17 cellular contexts compared by ENCODE assay signal in genomic region chr12:39240573-39240972, GRCh38.
DNase-seq lines count a peak whose midpoint lies in the region; ATAC-seq and TF ChIP-seq lines count a peak whose summit lies in the region.
"Had no signal": no experiment of that assay in that cellular context is flagged by ENCODE, and none has a peak within 500 bp of the region (broad histone marks: within the 10 kb centered on the region; RNA-seq: fewer than 3 reads in every experiment).

No MANE protein-coding gene starts in this region.

- H3K27ac Mint-ChIP-seq in naive thymus-derived CD4-positive, alpha-beta T cell = no peak overlapping the region
- H3K27ac Mint-ChIP-seq in activated T-helper 2 cell treated with anti-CD3 and anti-CD28 coated beads, Interferon-gamma antibody, Interleukin-2, Interleukin-4, amounts not matched to agents 10 μg/mL and 5 μg/mL and 100 μg/mL, durations not matched to agents 14 hours and 24 hours and 36 hours = no peak overlapping the region
- H3K27ac Mint-ChIP-seq: CD4-positive, CD25-positive, alpha-beta regulatory T cell had no signal

- no peak overlapping the region for H3K56ac ChIP-seq in mesendoderm (ENCODE audit: low read length)

- H3K79me2 ChIP-seq in mesendoderm (ENCODE audit: control insufficient read depth, insufficient read depth, low read length) (no peaks in the 10 kb centered on the region), smooth muscle cell (ENCODE audit: low read depth) (no peaks in the 10 kb centered on the region)

- no peaks in the 10 kb centered on the region for H3K9me3 ChIP-seq in smooth muscle cell (replicated peaks; ENCODE audit: low read depth)
- no peaks in the 10 kb centered on the region for H3K9me3 ChIP-seq in naive thymus-derived CD4-positive, alpha-beta T cell (ENCODE audit: control insufficient read depth in 2 of 3, low read length in 3 of 3)
- H3K9me3 ChIP-seq: SJCRH30 had no signal

- H3K79me1 ChIP-seq in mesendoderm (ENCODE audit: low read length) = no peaks in the 10 kb centered on the region

- no peak overlapping the region for H2BK120ac ChIP-seq in mesendoderm (ENCODE audit: low read depth, low read length)

- no peaks in the 10 kb centered on the region for H3K9me3 Mint-ChIP-seq in naive thymus-derived CD4-positive, alpha-beta T cell
- no peaks in the 10 kb centered on the region for H3K9me3 Mint-ChIP-seq in activated T-helper 2 cell treated with anti-CD3 and anti-CD28 coated beads, Interferon-gamma antibody, Interleukin-2, Interleukin-4, amounts not matched to agents 10 μg/mL and 5 μg/mL and 100 μg/mL, durations not matched to agents 14 hours and 24 hours and 36 hours
- H3K9me3 Mint-ChIP-seq: CD4-positive, CD25-positive, alpha-beta regulatory T cell had no signal

- TF ChIP-seq CTCF in smooth muscle cell (IDR thresholded peaks at IDR 0.05; ENCODE audit: borderline replicate concordance, insufficient read depth, poor library complexity, severe bottlenecking) (no peak), foreskin keratinocyte (conservative IDR thresholded peaks at IDR 0.05) (no peak)

- H3K4me2 ChIP-seq in mesendoderm (ENCODE audit: low read length) = no peak overlapping the region
- peak overlapping the region; percentile 65 for H3K4me2 ChIP-seq in smooth muscle cell
- H3K4me2 ChIP-seq: KMS-11 had no signal

- no peak overlapping the region for H4K5ac ChIP-seq in mesendoderm (ENCODE audit: low read length)

- DNase-seq in SK-MEL-5 (ENCODE audit: low read depth, low spot score) (peak; percentile 26), epithelial cell of prostate (ENCODE audit: low read depth, low spot score) (no peak), mesendoderm (peak; percentile 83), smooth muscle cell (lab: John Stamatoyannopoulos, UW; ENCODE audit: unreplicated experiment) (no peak), foreskin keratinocyte (no peak), DMS114 treated with DMSO at 0.1 percent for 48 hours (lab: John Stamatoyannopoulos, UW; ENCODE audit: unreplicated experiment) (no peak)
- DNase-seq in naive thymus-derived CD4-positive, alpha-beta T cell = no peak
- DNase-seq in activated T-helper 2 cell treated with anti-CD3 and anti-CD28 coated beads, Interferon-gamma antibody, Interleukin-2, Interleukin-4, amounts not matched to agents 10 μg/mL and 5 μg/mL and 100 μg/mL, durations not matched to agents 14 hours and 24 hours and 36 hours (ENCODE audit: low spot score) = no peak
- DNase-seq: CD4-positive, CD25-positive, alpha-beta regulatory T cell; IMR-90; NCI-H1092 treated with DMSO at 0.1 percent for 48 hours; NCI-H146; NCI-H2081; NCI-H446; NCI-H526; SJCRH30 had no signal

- H2BK5ac ChIP-seq in mesendoderm (ENCODE audit: low read length) = no peak overlapping the region

- intact Hi-C loops in naive thymus-derived CD4-positive, alpha-beta T cell (cut with micrococcal nuclease) = no loop called here
- intact Hi-C loops in activated T-helper 2 cell treated with anti-CD3 and anti-CD28 coated beads, Interferon-gamma antibody, Interleukin-2, Interleukin-4, amounts not matched to agents 10 μg/mL and 5 μg/mL and 100 μg/mL, durations not matched to agents 14 hours and 24 hours and 36 hours (cut with micrococcal nuclease) = no loop called here

- no peak overlapping the region for H4K8ac ChIP-seq in mesendoderm (ENCODE audit: low read depth, low read length)

- H3K18ac ChIP-seq in mesendoderm (ENCODE audit: low read length) = no peak overlapping the region

- H4K20me1 ChIP-seq in smooth muscle cell (ENCODE audit: low read depth) = no peaks in the 10 kb centered on the region

- no peaks in the 10 kb centered on the region for H3K36me3 Mint-ChIP-seq in naive thymus-derived CD4-positive, alpha-beta T cell
- H3K36me3 Mint-ChIP-seq in activated T-helper 2 cell treated with anti-CD3 and anti-CD28 coated beads, Interferon-gamma antibody, Interleukin-2, Interleukin-4, amounts not matched to agents 10 μg/mL and 5 μg/mL and 100 μg/mL, durations not matched to agents 14 hours and 24 hours and 36 hours (ENCODE audit: low read depth) = no peaks in the 10 kb centered on the region
- H3K36me3 Mint-ChIP-seq: CD4-positive, CD25-positive, alpha-beta regulatory T cell had no signal

- H3K27me3 ChIP-seq in mesendoderm (ENCODE audit: insufficient read depth, low read length, poor library complexity) = no peaks in the 10 kb centered on the region
- no peaks in the 10 kb centered on the region for H3K27me3 ChIP-seq in smooth muscle cell (ENCODE audit: low read depth)
- no peaks in the 10 kb centered on the region for H3K27me3 ChIP-seq in foreskin keratinocyte
- no peaks in the 10 kb centered on the region for H3K27me3 ChIP-seq in naive thymus-derived CD4-positive, alpha-beta T cell (ENCODE audit: control insufficient read depth in 2 of 2, insufficient read depth in 2 of 2, low read length in 2 of 2)
- H3K27me3 ChIP-seq: SJCRH30 had no signal

- no peak overlapping the region for H3K23ac ChIP-seq in mesendoderm (ENCODE audit: low read length)

- CTCF ChIA-PET in naive thymus-derived CD4-positive, alpha-beta T cell (lab: Charles Lee) = no interaction called here

- no peak overlapping the region for H3K4me3 Mint-ChIP-seq in naive thymus-derived CD4-positive, alpha-beta T cell
- H3K4me3 Mint-ChIP-seq in activated T-helper 2 cell treated with anti-CD3 and anti-CD28 coated beads, Interferon-gamma antibody, Interleukin-2, Interleukin-4, amounts not matched to agents 10 μg/mL and 5 μg/mL and 100 μg/mL, durations not matched to agents 14 hours and 24 hours and 36 hours (ENCODE audit: low read depth) = no peak overlapping the region
- H3K4me3 Mint-ChIP-seq: CD4-positive, CD25-positive, alpha-beta regulatory T cell had no signal

- H3K4me3 ChIP-seq in mesendoderm (ENCODE audit: low read length) = no peak overlapping the region
- H3K4me3 ChIP-seq in smooth muscle cell = no peak overlapping the region
- H3K4me3 ChIP-seq in naive thymus-derived CD4-positive, alpha-beta T cell (ENCODE audit: low read length) = no peak overlapping the region
- H3K4me3 ChIP-seq: SJCRH30 had no signal

- WGBS in mesendoderm (ENCODE audit: extremely low coverage, insufficient coverage, low lambda C conversion rate) = no CpG with 5 or more reads among the region's 1 CpG
- 9% methylated on average over 1 of the region's 1 CpG for WGBS in smooth muscle cell (ENCODE audit: low lambda C conversion rate)

- no peak overlapping the region for H2AFZ ChIP-seq in smooth muscle cell (ENCODE audit: low read depth)

- no peak overlapping the region for H2BK15ac ChIP-seq in mesendoderm (replicated peaks; ENCODE audit: low read depth)

- no peak overlapping the region for H2AK5ac ChIP-seq in mesendoderm (ENCODE audit: low read length)

- H3K9ac ChIP-seq in mesendoderm (ENCODE audit: low read length) (no peak overlapping the region), smooth muscle cell (ENCODE audit: low read depth) (no peak overlapping the region)
- H3K9ac ChIP-seq: KMS-11 had no signal

- H3K27me3 Mint-ChIP-seq in naive thymus-derived CD4-positive, alpha-beta T cell = peaks cover 0 to 7% (median 6%) of the 10 kb centered on the region in 5 donors
- no peaks in the 10 kb centered on the region for H3K27me3 Mint-ChIP-seq in activated T-helper 2 cell treated with anti-CD3 and anti-CD28 coated beads, Interferon-gamma antibody, Interleukin-2, Interleukin-4, amounts not matched to agents 10 μg/mL and 5 μg/mL and 100 μg/mL, durations not matched to agents 14 hours and 24 hours and 36 hours (ENCODE audit: low read depth)

- H3K27ac ChIP-seq in epithelial cell of prostate (peak overlapping the region; percentile 81), mesendoderm (ENCODE audit: low read depth, low read length) (no peak overlapping the region), smooth muscle cell (ENCODE audit: low read depth) (no peak overlapping the region), foreskin keratinocyte (no peak overlapping the region)
- no peak overlapping the region for H3K27ac ChIP-seq in naive thymus-derived CD4-positive, alpha-beta T cell (ENCODE audit: low read depth, low read length)
- H3K27ac ChIP-seq: KMS-11 had no signal

- H3K4me1 ChIP-seq in mesendoderm (ENCODE audit: control insufficient read depth, low read depth, low read length) (peaks cover 5% of the 10 kb centered on the region), smooth muscle cell (ENCODE audit: low read depth) (peaks cover 17% of the 10 kb centered on the region), foreskin keratinocyte (no peaks in the 10 kb centered on the region)
- H3K4me1 ChIP-seq in naive thymus-derived CD4-positive, alpha-beta T cell (ENCODE audit: control insufficient read depth in 2 of 2, insufficient read depth in 2 of 2, low read length in 2 of 2) = no peaks in the 10 kb centered on the region

- POLR2A ChIA-PET in naive thymus-derived CD4-positive, alpha-beta T cell (lab: Charles Lee) = no interaction called here

- no peak overlapping the region for H3K4ac ChIP-seq in mesendoderm (ENCODE audit: low read depth, low read length)

- ATAC-seq in foreskin keratinocyte = no peak
- ATAC-seq in naive thymus-derived CD4-positive, alpha-beta T cell = no peak

- H3K36me3 ChIP-seq in mesendoderm (ENCODE audit: control insufficient read depth, insufficient read depth, low read length) = no peaks in the 10 kb centered on the region
- H3K36me3 ChIP-seq in smooth muscle cell (ENCODE audit: low read depth) = no peaks in the 10 kb centered on the region
- no peaks in the 10 kb centered on the region for H3K36me3 ChIP-seq in naive thymus-derived CD4-positive, alpha-beta T cell (ENCODE audit: control insufficient read depth in 2 of 3, insufficient read depth in 3 of 3, low read length in 3 of 3)
- H3K36me3 ChIP-seq: SJCRH30 had no signal

- in situ Hi-C loops in SK-MEL-5 (cut with HindIII; ENCODE audit: low pct_unique_long_range_greater_than_20kb, low sequenced_read_pairs) = no loop called here

- H3F3A ChIP-seq in smooth muscle cell (ENCODE audit: low read depth) = peaks cover 19% of the 10 kb centered on the region

- no peaks in the 10 kb centered on the region for H3K4me1 Mint-ChIP-seq in naive thymus-derived CD4-positive, alpha-beta T cell
- no peaks in the 10 kb centered on the region for H3K4me1 Mint-ChIP-seq in activated T-helper 2 cell treated with anti-CD3 and anti-CD28 coated beads, Interferon-gamma antibody, Interleukin-2, Interleukin-4, amounts not matched to agents 10 μg/mL and 5 μg/mL and 100 μg/mL, durations not matched to agents 14 hours and 24 hours and 36 hours (ENCODE audit: low read depth)
- H3K4me1 Mint-ChIP-seq: CD4-positive, CD25-positive, alpha-beta regulatory T cell had no signal

Comparison
In these comparisons a context has a peak if more than half of its experiments do, and no peak if none do; other contexts are left out.
1. DNase-seq: peak in SK-MEL-5 (single experiment) and mesendoderm (single experiment); none in epithelial cell of prostate (single experiment), smooth muscle cell (single experiment), foreskin keratinocyte (0 of 2), naive thymus-derived CD4-positive, alpha-beta T cell (0 of 9), DMS114 treated with DMSO at 0.1 percent for 48 hours (single experiment) and activated T-helper 2 cell treated with anti-CD3 and anti-CD28 coated beads, Interferon-gamma antibody, Interleukin-2, Interleukin-4, amounts not matched to agents 10 μg/mL and 5 μg/mL and 100 μg/mL, durations not matched to agents 14 hours and 24 hours and 36 hours (single experiment).